In the genomic region with DNA sequence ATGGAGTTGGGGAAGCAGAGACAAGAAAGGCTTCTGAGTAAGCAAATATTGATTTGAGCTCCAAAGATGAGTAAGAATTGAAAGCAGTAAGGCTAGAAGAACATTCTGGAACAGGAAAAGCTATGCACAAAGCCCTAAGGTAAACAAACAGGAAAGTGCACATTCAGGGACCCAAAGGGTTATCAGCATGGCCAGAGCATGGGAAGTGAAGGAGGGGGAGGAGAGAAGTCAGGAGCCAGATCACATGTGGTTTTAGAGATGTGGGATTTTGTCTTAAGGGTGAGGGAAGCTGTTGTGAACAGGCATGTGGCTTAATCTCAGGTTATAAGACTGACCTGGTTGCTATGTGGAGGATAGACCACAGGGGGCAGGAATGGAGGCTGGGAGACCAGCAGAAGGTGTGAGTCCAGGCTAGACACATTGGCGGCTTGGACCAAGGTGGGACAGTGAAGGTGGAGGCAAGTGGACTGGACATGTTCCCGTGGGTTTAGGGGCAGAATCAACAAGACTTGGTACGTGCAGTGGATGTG, we compare ENCODE assay signal across 13 cellular contexts. TPM values are rescaled to one million over a fixed set of nuclear protein-coding genes. Genes with fewer than 3 reads are reported as not detected.
A peak's percentile ranks its signal among the peaks of the same experiment; 100 is the strongest.
DNase-seq lines count a peak whose midpoint lies in the region; ATAC-seq and TF ChIP-seq lines count a peak whose summit lies in the region.
"Had no signal": no experiment of that assay in that cellular context is flagged by ENCODE, and none has a peak within 500 bp of the region (broad histone marks: within the 10 kb centered on the region; RNA-seq: fewer than 3 reads in every experiment).

No MANE protein-coding gene starts in this region.

- peaks cover 15% of the 10 kb centered on the region for H3K4me1 ChIP-seq in effector memory CD4-positive, alpha-beta T cell (ENCODE audit: control insufficient read depth, insufficient read depth, low read length, poor library complexity, severe bottlenecking)
- H3K4me1 ChIP-seq: neural progenitor cell had no signal

- H3K9me3 ChIP-seq in WERI-Rb-1 (ENCODE audit: severe bottlenecking): no peaks in the 10 kb centered on the region
- H3K9me3 ChIP-seq in effector memory CD4-positive, alpha-beta T cell (ENCODE audit: control insufficient read depth, low read length): no peaks in the 10 kb centered on the region
- H3K9me3 ChIP-seq: body of pancreas had no signal

- no peaks in the 10 kb centered on the region for H3K27me3 Mint-ChIP-seq in osteocyte (ENCODE audit: unreplicated experiment)
- peaks cover 4% of the 10 kb centered on the region for H3K27me3 Mint-ChIP-seq in Calu3 (ENCODE audit: unreplicated experiment)

- BruUV-seq in Calu3 (replicated peaks; lab: Mats Ljungman, UMichigan): no TSS peak

- CTCF ChIA-PET in Calu3 (lab: Charles Lee): interaction anchor here (0.6 kb wide), 1 partner anchor 43 kb away, joined by 3 read pairs; no protein-coding TSS in a partner anchor

- H3K4me1 Mint-ChIP-seq in osteocyte (ENCODE audit: unreplicated experiment) (peaks cover 33% of the 10 kb centered on the region), Calu3 (ENCODE audit: low read depth, unreplicated experiment) (peaks cover 15% of the 10 kb centered on the region)
- H3K4me1 Mint-ChIP-seq: IgD-negative memory B cell had no signal

- peaks cover 51% of the 10 kb centered on the region for H3K36me3 Mint-ChIP-seq in osteocyte (ENCODE audit: unreplicated experiment)
- peaks cover 5% of the 10 kb centered on the region for H3K36me3 Mint-ChIP-seq in Calu3 (ENCODE audit: insufficient read depth, unreplicated experiment)

- DNase-seq in WERI-Rb-1 (peak; percentile 42), iris pigment epithelial cell (ENCODE audit: low read depth) (peak; percentile 35), osteocyte (ENCODE audit: extremely low spot score, unreplicated experiment) (no peak), Calu3 (no peak)
- no peak for DNase-seq in effector memory CD4-positive, alpha-beta T cell
- DNase-seq: body of pancreas, kidney, NCI-H2107 had no signal

- H3K9me3 Mint-ChIP-seq in osteocyte (ENCODE audit: unreplicated experiment) (no peaks in the 10 kb centered on the region), Calu3 (ENCODE audit: low read depth, unreplicated experiment) (no peaks in the 10 kb centered on the region)
- H3K9me3 Mint-ChIP-seq: IgD-negative memory B cell, neural progenitor cell had no signal

- no peaks in the 10 kb centered on the region for H3K27me3 ChIP-seq in WERI-Rb-1 (ENCODE audit: insufficient read depth, low read depth, severe bottlenecking)
- H3K27me3 ChIP-seq in effector memory CD4-positive, alpha-beta T cell (replicated peaks; ENCODE audit: control insufficient read depth, insufficient read depth, low read length, poor library complexity, severe bottlenecking): no peaks in the 10 kb centered on the region
- H3K27me3 ChIP-seq: body of pancreas had no signal

- ATAC-seq in HG03280 (IDR thresholded peaks at IDR 0.05; ENCODE audit: unreplicated experiment): no peak
- ATAC-seq: body of pancreas had no signal

- H3K27ac ChIP-seq in C4-2B: peak overlapping the region; percentile 8; the same call in 1 of the 2 replicates
- H3K27ac ChIP-seq in WERI-Rb-1: no peak overlapping the region
- H3K27ac ChIP-seq in effector memory CD4-positive, alpha-beta T cell (ENCODE audit: insufficient read depth, low read length, poor library complexity, severe bottlenecking): no peak overlapping the region
- H3K27ac ChIP-seq: body of pancreas, neural progenitor cell had no signal

- H3K27ac Mint-ChIP-seq in osteocyte (ENCODE audit: unreplicated experiment): no peak overlapping the region
- no peak overlapping the region for H3K27ac Mint-ChIP-seq in Calu3 (ENCODE audit: unreplicated experiment)
- H3K27ac Mint-ChIP-seq: neural progenitor cell had no signal

- intact Hi-C loops in Calu3 (cut with micrococcal nuclease; ENCODE audit: unreplicated experiment): loop anchor here (10.0 kb wide), 1 partner anchor 133 kb away; no protein-coding TSS in a partner anchor

- no peak overlapping the region for H3K4me3 Mint-ChIP-seq in osteocyte (ENCODE audit: unreplicated experiment)
- no peak overlapping the region for H3K4me3 Mint-ChIP-seq in Calu3 (ENCODE audit: low read depth, unreplicated experiment)
- H3K4me3 Mint-ChIP-seq: IgD-negative memory B cell, neural progenitor cell had no signal

- TF ChIP-seq CTCF in C4-2B (conservative IDR thresholded peaks at IDR 0.05): no peak; the same call in 1 of the 2 replicates
- TF ChIP-seq CTCF in GM12873 (IDR thresholded peaks at IDR 0.05; ENCODE audit: insufficient read depth, low read depth, low read length, missing control alignments): peak; percentile 48
- TF ChIP-seq CTCF in WERI-Rb-1 (IDR thresholded peaks at IDR 0.05; ENCODE audit: low read depth, low read length): peak; percentile 60
- TF ChIP-seq CTCF in osteocyte (IDR thresholded peaks at IDR 0.05): no peak
- no peak for TF ChIP-seq CTCF in Calu3 (IDR thresholded peaks at IDR 0.05; ENCODE audit: unreplicated experiment)

- no peak overlapping the region for H3K4me3 ChIP-seq in WERI-Rb-1 (ENCODE audit: low read depth, low read length)
- H3K4me3 ChIP-seq in effector memory CD4-positive, alpha-beta T cell (ENCODE audit: insufficient read depth, low read depth, low read length, poor library complexity, severe bottlenecking): no peak overlapping the region
- H3K4me3 ChIP-seq: body of pancreas, neural progenitor cell had no signal

- H3K36me3 ChIP-seq in WERI-Rb-1: peaks cover 14% of the 10 kb centered on the region
- H3K36me3 ChIP-seq in effector memory CD4-positive, alpha-beta T cell (ENCODE audit: control insufficient read depth, insufficient read depth, low read length): peaks cover 59% of the 10 kb centered on the region
- H3K36me3 ChIP-seq: neural progenitor cell had no signal

RNA-seq across cellular contexts. Expression of gene CSF1, which starts 7.5 kb away (rescaled TPM):
- total RNA-seq in osteocyte (27.9 and 36.2 TPM in 2 replicates), Calu3 (2022) (10.8 and 11.1 TPM in 2 replicates)

Comparison
In these comparisons a context has a peak if more than half of its experiments do, and no peak if none do; other contexts are left out.
1. CTCF ChIP-seq: peak in GM12873 (single experiment) and WERI-Rb-1 (single experiment); none in C4-2B (single experiment), osteocyte (single experiment) and Calu3 (single experiment).
2. DNase-seq: peak in WERI-Rb-1 (single experiment) and iris pigment epithelial cell (single experiment); none in osteocyte (single experiment), effector memory CD4-positive, alpha-beta T cell (0 of 3) and Calu3 (single experiment).